8 cellular contexts compared by ENCODE assay signal in the genomic region with DNA sequence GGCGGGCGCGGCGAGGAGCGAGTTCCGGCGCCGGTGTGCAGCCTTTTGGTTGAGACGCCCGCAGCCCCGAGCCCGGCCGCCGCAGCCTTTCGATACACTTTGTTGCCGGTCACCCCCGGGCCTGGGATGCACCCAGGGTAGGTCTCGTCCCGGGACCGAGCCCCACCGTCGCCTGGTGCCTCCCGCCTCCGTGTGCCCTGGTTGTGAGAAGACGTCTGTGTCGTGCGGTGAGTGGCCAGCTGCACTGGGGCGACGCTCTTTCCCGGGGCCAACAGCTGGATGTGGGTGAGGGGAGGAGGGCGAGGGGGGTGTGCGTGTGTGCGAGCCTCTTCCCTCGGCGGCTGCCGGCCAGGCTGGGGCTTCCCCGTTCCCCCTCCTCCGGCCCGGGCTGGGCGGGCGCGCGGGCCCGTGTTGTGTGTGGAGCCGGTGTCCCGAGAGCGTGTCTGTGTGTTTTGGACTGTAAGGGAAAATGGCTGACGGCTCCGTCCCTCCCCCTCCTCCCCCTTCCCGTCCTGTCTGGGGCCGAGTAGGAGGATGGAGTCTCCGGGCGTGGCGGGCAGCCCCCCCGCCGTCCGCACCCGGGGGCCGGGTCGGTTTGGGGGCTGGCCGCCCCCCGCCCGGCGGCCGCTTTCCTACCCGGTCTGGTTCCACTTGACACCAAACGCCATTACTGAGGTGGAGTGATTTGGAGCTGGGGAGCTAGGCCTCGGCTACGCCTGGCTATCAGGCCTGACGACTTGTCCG. TPM values are rescaled to one million over a fixed set of nuclear protein-coding genes. Genes with fewer than 3 reads are reported as not detected.
DNase-seq lines count a peak whose midpoint lies in the region; ATAC-seq, FAIRE-seq and TF ChIP-seq lines count a peak whose summit lies in the region.

No MANE protein-coding gene starts in this region.

- peak; percentile 25 for TF ChIP-seq POLR2A in GM19099 (IDR thresholded peaks at IDR 0.05; ENCODE audit: extremely low read depth, insufficient read length, low read depth)

- H3K27me3 Mint-ChIP-seq in central memory CD8-positive, alpha-beta T cell: no peaks in the 10 kb centered on the region

- H4K20me1 ChIP-seq in BLaER1: peaks cover 84% of the 10 kb centered on the region

- H3K4me1 Mint-ChIP-seq in central memory CD8-positive, alpha-beta T cell: peaks cover 20% of the 10 kb centered on the region

- FAIRE-seq in kidney (lab: Jason Lieb, UNC): no peak

- peaks cover 30% of the 10 kb centered on the region for H3K36me3 Mint-ChIP-seq in central memory CD8-positive, alpha-beta T cell (ENCODE audit: insufficient read depth)

- H3K36me3 ChIP-seq in BLaER1 (no peaks in the 10 kb centered on the region), kidney (ENCODE audit: control insufficient read depth in 1 of 2, insufficient read depth in 2 of 2, low read length in 2 of 2) (no peaks in the 10 kb centered on the region)

- no peaks in the 10 kb centered on the region for H3K9me3 Mint-ChIP-seq in central memory CD8-positive, alpha-beta T cell

- no peak for ATAC-seq in central memory CD8-positive, alpha-beta T cell (replicated peaks; ENCODE audit: extremely low read depth, poor library complexity, severe bottlenecking)
- ATAC-seq in HG03196 (IDR thresholded peaks at IDR 0.05; ENCODE audit: unreplicated experiment): no peak

- peak overlapping the region; percentile 95 for H3K27ac Mint-ChIP-seq in central memory CD8-positive, alpha-beta T cell (ENCODE audit: low read depth)

- DNase-seq in Jurkat, Clone E6-1 (ENCODE audit: low read depth, low spot score): no peak
- peak; percentile 15 to 18 for DNase-seq in central memory CD8-positive, alpha-beta T cell (ENCODE audit: low spot score in 2 of 2)
- DNase-seq in kidney: peak; percentile 87
- DNase-seq in stimulated activated CD4-positive, alpha-beta T cell treated with anti-CD3 and anti-CD28 coated beads, Interleukin-15, amount 100 ng/mL, for 24 hours: peak; percentile 55

- no peaks in the 10 kb centered on the region for H3K9me3 ChIP-seq in BLaER1
- H3K9me3 ChIP-seq in kidney (ENCODE audit: control insufficient read depth in 1 of 2, low read length in 2 of 2): no peaks in the 10 kb centered on the region

- H3K4me2 ChIP-seq in BLaER1: peak overlapping the region; percentile 82

- H3K4me3 Mint-ChIP-seq in central memory CD8-positive, alpha-beta T cell: peak overlapping the region; percentile 91

- peak overlapping the region; percentile 100 for H3K27ac ChIP-seq in BLaER1
- peak overlapping the region; percentile 96 for H3K27ac ChIP-seq in VCaP
- H3K27ac ChIP-seq in kidney (ENCODE audit: low read depth in 2 of 2, low read length in 2 of 2): peak overlapping the region; percentile 96 to 99

- H3K9ac ChIP-seq in BLaER1: peak overlapping the region; percentile 99
- H3K9ac ChIP-seq in kidney (ENCODE audit: low read length in 2 of 2): peak overlapping the region; percentile 78 to 82

- TF ChIP-seq CTCF in VCaP (conservative IDR thresholded peaks at IDR 0.05): no peak
- no peak for TF ChIP-seq CTCF in kidney (IDR thresholded peaks at IDR 0.05; ENCODE audit: borderline replicate concordance, extremely low read depth, insufficient read depth)

- H3K4me1 ChIP-seq in BLaER1 (peaks cover 39% of the 10 kb centered on the region), kidney (ENCODE audit: control insufficient read depth in 1 of 2, insufficient read depth in 1 of 2, low read depth in 1 of 2, low read length in 2 of 2) (no peaks in the 10 kb centered on the region)

- intact Hi-C loops in kidney (cut with DNase I): no loop called here

- peaks cover 77% of the 10 kb centered on the region for H3K27me3 ChIP-seq in BLaER1

- H3K4me3 ChIP-seq in BLaER1 (peak overlapping the region; percentile 97), kidney (ENCODE audit: low read length in 2 of 2) (peak overlapping the region; percentile 84 to 88)
- peak overlapping the region; percentile 70 for H3K4me3 ChIP-seq in Jurkat, Clone E6-1 (ENCODE audit: low read length)

RNA-seq across cellular contexts. Expression of a gene that starts 0.8 kb away (rescaled TPM):
- 16.5 TPM for polyA plus RNA-seq in Jurkat, Clone E6-1 (2012; ENCODE audit: insufficient read depth, insufficient read length)
- 86.8 TPM for total RNA-seq in kidney
- polyA plus RNA-seq in kidney (ENCODE audit: insufficient read depth, low read depth, low replicate concordance): 12.0 TPM
